In genomic region chr10:93346712-93347111, GRCh38 we compare ENCODE assay signal across 12 cellular contexts.
DNase-seq lines count a peak whose midpoint lies in the region; ATAC-seq and TF ChIP-seq lines count a peak whose summit lies in the region.
"Had no signal": no experiment of that assay in that cellular context is flagged by ENCODE, and none has a peak within 500 bp of the region (broad histone marks: within the 10 kb centered on the region; RNA-seq: fewer than 3 reads in every experiment).

No MANE protein-coding gene starts in this region.

- no peak overlapping the region for H2AFZ ChIP-seq in H9 (ENCODE audit: low read length)

- H3K18ac ChIP-seq in H9 (ENCODE audit: insufficient read length, low read depth, low read length): no peak overlapping the region

- H3K79me1 ChIP-seq in H9 (ENCODE audit: insufficient read depth, low read depth, low read length, poor library complexity, severe bottlenecking): no peaks in the 10 kb centered on the region

- peak; percentile 19 for DNase-seq in DMS53 treated with DMSO at 0.1 percent for 48 hours (lab: John Stamatoyannopoulos, UW; ENCODE audit: unreplicated experiment)
- peak; percentile 46 for DNase-seq in H9
- DNase-seq in WTC11 (ENCODE audit: low spot score): no peak
- peak; percentile 14 for DNase-seq in kidney tubule cell (ENCODE audit: low spot score)
- no peak for DNase-seq in COLO668 (lab: John Stamatoyannopoulos, UW; ENCODE audit: unreplicated experiment)
- DNase-seq in effector memory CD4-positive, alpha-beta T cell: no peak
- no peak for DNase-seq in Kasumi-1 (lab: John Stamatoyannopoulos, UW)
- DNase-seq: aorta, COR-L47, heart right ventricle, tibial artery had no signal

- peak overlapping the region; percentile 43; the same call in 1 of the 2 replicates for H3K14ac ChIP-seq in H9 (ENCODE audit: insufficient read depth, low read length)

- no peaks in the 10 kb centered on the region for H3K23me2 ChIP-seq in H9 (ENCODE audit: insufficient read length, low read depth, low read length, poor library complexity, severe bottlenecking)

- no peak overlapping the region for H3K9ac ChIP-seq in H9 (ENCODE audit: extremely low read depth, insufficient read length, low read length)

- H4K5ac ChIP-seq in H9 (ENCODE audit: insufficient read length, low read depth, low read length): peak overlapping the region; percentile 76

- no peak overlapping the region for H2BK20ac ChIP-seq in H9 (ENCODE audit: low read depth, low read length, poor library complexity, severe bottlenecking)

- H3K27me3 Mint-ChIP-seq in H9 (ENCODE audit: low read depth) (no peaks in the 10 kb centered on the region; the same call in 1 of the 2 replicates), WTC11 (ENCODE audit: low read depth) (peaks cover 15% of the 10 kb centered on the region)

- H3K27ac ChIP-seq in H9 (ENCODE audit: insufficient read length, low read depth, low read length): no peak overlapping the region
- H3K27ac ChIP-seq in effector memory CD4-positive, alpha-beta T cell (ENCODE audit: insufficient read depth, low read length, poor library complexity, severe bottlenecking): no peak overlapping the region
- H3K27ac ChIP-seq: heart right ventricle had no signal

- POLR2A ChIA-PET in WTC11 (lab: Charles Lee): no interaction called here

- no peak overlapping the region for H3K4me2 ChIP-seq in H9 (ENCODE audit: insufficient read depth, insufficient read length, low read length)

- H3K4me3 Mint-ChIP-seq in H9 (no peak overlapping the region), WTC11 (no peak overlapping the region)

- ATAC-seq in WTC11 (peak; percentile 71), GM21576 (IDR thresholded peaks at IDR 0.05; ENCODE audit: unreplicated experiment) (no peak)
- ATAC-seq: heart right ventricle had no signal

- TF ChIP-seq CTCF in H9 (conservative IDR thresholded peaks at IDR 0.05) (no peak), WTC11 (IDR thresholded peaks at IDR 0.05) (no peak)

- H3K4me1 Mint-ChIP-seq in H9: peaks cover 5 to 6% of the 10 kb centered on the region in 2 experiments
- peaks cover 11% of the 10 kb centered on the region for H3K4me1 Mint-ChIP-seq in WTC11

- no peak overlapping the region for H3K56ac ChIP-seq in H9 (ENCODE audit: insufficient read length, low read depth, low read length)

- H4K20me1 ChIP-seq in H9 (ENCODE audit: control insufficient read depth, insufficient read depth, insufficient read length): no peaks in the 10 kb centered on the region

- no peaks in the 10 kb centered on the region; the same call in 1 of the 2 replicates for H3K27me3 ChIP-seq in H9 (ENCODE audit: insufficient read depth, low read length)
- H3K27me3 ChIP-seq in effector memory CD4-positive, alpha-beta T cell (replicated peaks; ENCODE audit: control insufficient read depth, insufficient read depth, low read length, poor library complexity, severe bottlenecking): no peaks in the 10 kb centered on the region
- H3K27me3 ChIP-seq: heart right ventricle, tibial artery had no signal

- no peak overlapping the region for H2BK5ac ChIP-seq in H9 (ENCODE audit: insufficient read length, low read length)

- no CpG with 5 or more reads among the region's 5 CpGs for WGBS in H9 (ENCODE audit: extremely low coverage, insufficient read length, low lambda C conversion rate)

- H3K4ac ChIP-seq in H9 (ENCODE audit: low read depth, low read length): no peak overlapping the region

- H2BK15ac ChIP-seq in H9 (ENCODE audit: low read depth, low read length): peak overlapping the region; percentile 82; the same call in 1 of the 2 replicates

- no peak overlapping the region for H3K23ac ChIP-seq in H9 (ENCODE audit: insufficient read length, low read depth, low read length)

- no peak overlapping the region for H3K4me3 ChIP-seq in effector memory CD4-positive, alpha-beta T cell (ENCODE audit: insufficient read depth, low read depth, low read length, poor library complexity, severe bottlenecking)
- H3K4me3 ChIP-seq: heart right ventricle, tibial artery had no signal

- no peaks in the 10 kb centered on the region for H3K9me3 Mint-ChIP-seq in H9
- no peaks in the 10 kb centered on the region for H3K9me3 Mint-ChIP-seq in WTC11

- H3K36me3 Mint-ChIP-seq in H9 (ENCODE audit: insufficient read depth in 1 of 3, low read depth in 3 of 3): no peaks in the 10 kb centered on the region; a peak in 1 of 7 replicates
- H3K36me3 Mint-ChIP-seq in WTC11: no peaks in the 10 kb centered on the region

- H3K27ac Mint-ChIP-seq in H9 (peak overlapping the region in 2 of 3 experiments; percentile 1 to 71; a peak in 1 of 7 replicates), WTC11 (peak overlapping the region; percentile 45; the same call in 1 of the 2 replicates)

- H3K9me3 ChIP-seq in H9 (ENCODE audit: control insufficient read depth, low read depth, low read length): no peaks in the 10 kb centered on the region
- H3K9me3 ChIP-seq in effector memory CD4-positive, alpha-beta T cell (ENCODE audit: control insufficient read depth, low read length): no peaks in the 10 kb centered on the region
- H3K9me3 ChIP-seq: heart right ventricle, tibial artery had no signal

- H3K4me1 ChIP-seq in H9 (ENCODE audit: insufficient read depth, low read length): peaks cover 3% of the 10 kb centered on the region; the same call in 1 of the 2 replicates
- H3K4me1 ChIP-seq in effector memory CD4-positive, alpha-beta T cell (ENCODE audit: control insufficient read depth, insufficient read depth, low read length, poor library complexity, severe bottlenecking): no peaks in the 10 kb centered on the region

- H2AK5ac ChIP-seq in H9 (ENCODE audit: insufficient read length, low read length): no peak overlapping the region

- peak overlapping the region; percentile 39 for H2BK12ac ChIP-seq in H9 (ENCODE audit: insufficient read length, low read depth, low read length)

- no peak overlapping the region for H4K8ac ChIP-seq in H9 (replicated peaks; ENCODE audit: insufficient read length, low read depth, low read length)

- H4K91ac ChIP-seq in H9 (ENCODE audit: insufficient read length, low read depth, low read length): no peak overlapping the region

- CTCF ChIA-PET in WTC11 (lab: Charles Lee): interaction anchor here (1.0 kb wide), 1 partner anchor 11 kb away, joined by 3 read pairs; no protein-coding TSS in a partner anchor

- no peak overlapping the region for H3T11ph ChIP-seq in H9 (ENCODE audit: low read length)

- H2BK120ac ChIP-seq in H9 (ENCODE audit: low read depth, low read length, poor library complexity, severe bottlenecking): no peak overlapping the region

- H3K36me3 ChIP-seq in effector memory CD4-positive, alpha-beta T cell (ENCODE audit: control insufficient read depth, insufficient read depth, low read length): no peaks in the 10 kb centered on the region

- H3K79me2 ChIP-seq in H9 (ENCODE audit: insufficient read depth, low read length): no peaks in the 10 kb centered on the region

TF ChIP-seq in WTC11, 78 proteins besides CTCF, POLR2A, EP300 and RAD21:
- TF ChIP-seq GABPB1 (CRISPR knock-in tag; IDR thresholded peaks at IDR 0.05): no peak
- TF ChIP-seq, protein P1, sequence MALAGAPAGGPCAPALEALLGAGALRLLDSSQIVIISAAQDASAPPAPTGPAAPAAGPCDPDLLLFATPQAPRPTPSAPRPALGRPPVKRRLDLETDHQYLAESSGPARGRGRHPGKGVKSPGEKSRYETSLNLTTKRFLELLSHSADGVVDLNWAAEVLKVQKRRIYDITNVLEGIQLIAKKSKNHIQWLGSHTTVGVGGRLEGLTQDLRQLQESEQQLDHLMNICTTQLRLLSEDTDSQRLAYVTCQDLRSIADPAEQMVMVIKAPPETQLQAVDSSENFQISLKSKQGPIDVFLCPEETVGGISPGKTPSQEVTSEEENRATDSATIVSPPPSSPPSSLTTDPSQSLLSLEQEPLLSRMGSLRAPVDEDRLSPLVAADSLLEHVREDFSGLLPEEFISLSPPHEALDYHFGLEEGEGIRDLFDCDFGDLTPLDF (CRISPR knock-in tag; IDR thresholded peaks at IDR 0.05): no peak
- no peak for TF ChIP-seq EMX1 (CRISPR knock-in tag; IDR thresholded peaks at IDR 0.05)
- TF ChIP-seq ELF4 (CRISPR knock-in tag; IDR thresholded peaks at IDR 0.05; ENCODE audit: low read depth): no peak
- TF ChIP-seq, protein P2, sequence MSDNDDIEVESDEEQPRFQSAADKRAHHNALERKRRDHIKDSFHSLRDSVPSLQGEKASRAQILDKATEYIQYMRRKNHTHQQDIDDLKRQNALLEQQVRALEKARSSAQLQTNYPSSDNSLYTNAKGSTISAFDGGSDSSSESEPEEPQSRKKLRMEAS (CRISPR knock-in tag; IDR thresholded peaks at IDR 0.05): peak; percentile 48; the same call in 1 of the 2 replicates
- no peak for TF ChIP-seq ATF2 (CRISPR knock-in tag; IDR thresholded peaks at IDR 0.05; ENCODE audit: borderline replicate concordance, low read depth)
- TF ChIP-seq JAZF1 (CRISPR knock-in tag; IDR thresholded peaks at IDR 0.05): no peak
- TF ChIP-seq, protein P3, sequence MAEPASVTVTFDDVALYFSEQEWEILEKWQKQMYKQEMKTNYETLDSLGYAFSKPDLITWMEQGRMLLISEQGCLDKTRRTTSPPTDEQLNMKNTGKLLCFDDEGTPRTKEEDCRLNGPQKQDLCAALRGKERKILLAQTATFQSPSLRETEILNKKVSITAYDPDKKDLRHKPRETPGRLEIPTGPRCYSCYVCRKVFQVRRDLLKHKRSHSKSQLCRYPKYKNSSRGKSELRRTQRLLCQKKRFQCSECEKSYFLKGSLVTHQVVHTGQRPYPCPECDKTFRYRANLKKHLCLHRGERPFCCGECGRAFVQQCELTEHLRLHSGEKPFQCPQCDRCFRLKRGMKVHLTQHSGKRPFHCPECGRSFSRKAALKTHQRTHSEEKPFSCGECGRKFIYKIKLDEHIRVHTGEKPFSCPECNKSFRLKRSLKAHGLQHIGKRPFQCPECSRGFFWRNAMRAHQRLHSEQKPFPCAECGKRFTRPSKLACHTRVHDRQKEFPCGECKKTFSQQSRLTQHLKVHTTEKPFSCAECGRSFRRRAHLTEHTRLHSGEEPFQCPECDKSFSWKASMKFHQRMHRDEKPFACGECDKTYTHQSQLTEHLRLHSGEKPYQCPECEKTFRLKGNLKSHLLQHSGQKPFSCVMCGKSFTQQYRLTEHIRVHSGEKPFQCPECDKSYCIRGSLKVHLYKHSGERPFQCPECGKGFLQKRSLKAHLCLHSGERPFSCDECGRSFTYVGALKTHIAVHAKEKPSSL (CRISPR knock-in tag; conservative IDR thresholded peaks at IDR 0.05): no peak

Comparison
In these comparisons a context has a peak if more than half of its experiments do, and no peak if none do; other contexts are left out.
1. DNase-seq: peak in DMS53 treated with DMSO at 0.1 percent for 48 hours (single experiment), H9 (single experiment) and kidney tubule cell (single experiment); none in WTC11 (single experiment), COLO668 (single experiment), effector memory CD4-positive, alpha-beta T cell (0 of 3) and Kasumi-1 (0 of 2).